24 cellular contexts compared by ENCODE assay signal in the genomic region with DNA sequence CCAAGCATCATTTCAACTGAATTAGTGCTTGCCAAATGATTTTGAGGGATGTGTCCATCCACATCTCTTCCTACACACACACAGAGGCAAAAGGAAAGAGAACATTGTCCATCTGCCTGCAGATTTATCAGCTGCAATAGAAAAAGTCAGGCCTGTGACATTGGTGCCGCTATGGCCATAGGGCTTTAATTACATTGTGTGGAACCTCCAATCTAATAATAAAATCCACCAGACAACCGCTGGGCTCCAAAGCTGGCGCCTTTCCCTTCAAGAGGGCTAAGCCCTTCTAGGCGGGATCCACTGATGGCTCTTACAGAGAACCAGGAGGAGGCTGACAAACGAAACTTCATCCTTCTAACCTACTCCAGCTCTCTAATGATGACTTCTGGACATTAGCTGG.
"Had no signal": no experiment of that assay in that cellular context is flagged by ENCODE, and none has a peak within 500 bp of the region (broad histone marks: within the 10 kb centered on the region; RNA-seq: fewer than 3 reads in every experiment).

No MANE protein-coding gene starts in this region.

- H3K36me3 ChIP-seq: neural progenitor cell, ovary had no signal

- H3K27me3 ChIP-seq: gastrocnemius medialis, heart right ventricle, left lung, neural progenitor cell, ovary, sigmoid colon, testis, tibial artery had no signal

- DNase-seq: cortex of kidney; effector CD4-positive, alpha-beta T cell; foreskin fibroblast; gastrocnemius medialis; heart right ventricle; hippocampal formation; left cardiac atrium; left lung; mesenchymal stem cell; mucosa of descending colon; naive B cell; ovary; posterior cingulate gyrus; psoas muscle; right cardiac atrium; sigmoid colon; stimulated activated CD4-positive, alpha-beta T cell treated with anti-CD3 and anti-CD28 coated beads, Interleukin-2, amount 100 ng/mL, for 24 hours; stimulated activated CD4-positive, alpha-beta T cell treated with anti-CD3 and anti-CD28 coated beads, Interleukin-4, amount 100 ng/mL, for 24 hours; stimulated activated naive CD8-positive, alpha-beta T cell treated with anti-CD3 and anti-CD28 coated beads, Interleukin-15, Interleukin-2, amounts not matched to agents 100 U/mL and 50 U/mL, for 24 hours; substantia nigra; testis; tibial artery had no signal

- H3K27ac ChIP-seq: gastrocnemius medialis, heart right ventricle, left lung, neural progenitor cell, ovary, psoas muscle, sigmoid colon, testis, tibial artery had no signal

- ATAC-seq: gastrocnemius medialis; heart right ventricle; left cardiac atrium; left lung; mucosa of descending colon; psoas muscle; right cardiac atrium; stimulated activated effector memory CD8-positive, alpha-beta T cell treated with anti-CD3 and anti-CD28 coated beads, Interleukin-12 subunit alpha, Interleukin-12 subunit beta, amount 100 ng/mL, for 72 hours; stimulated activated naive CD8-positive, alpha-beta T cell treated with anti-CD3 and anti-CD28 coated beads, Interleukin-15, Interleukin-2, amounts not matched to agents 100 U/mL and 50 U/mL, for 24 hours had no signal

- H3K4me3 ChIP-seq: gastrocnemius medialis, heart right ventricle, left lung, mucosa of descending colon, neural progenitor cell, ovary, psoas muscle, sigmoid colon, testis, tibial artery had no signal

- H3K9me3 ChIP-seq: gastrocnemius medialis, heart right ventricle, left lung, mucosa of descending colon, ovary, psoas muscle, sigmoid colon, testis, tibial artery had no signal

- H3K4me1 ChIP-seq: gastrocnemius medialis, heart right ventricle, left lung, neural progenitor cell, psoas muscle, sigmoid colon, testis, tibial artery had no signal
